Comparison of ENCODE assay signal across 35 cellular contexts in genomic region chrY:21592059-21592458, GRCh38. TPM values are rescaled to one million over a fixed set of nuclear protein-coding genes. Genes with fewer than 3 reads are reported as not detected.
"Had no signal": no experiment of that assay in that cellular context is flagged by ENCODE, and none has a peak within 500 bp of the region (broad histone marks: within the 10 kb centered on the region; RNA-seq: fewer than 3 reads in every experiment).

No MANE protein-coding gene starts in this region.

- H3K36me3 ChIP-seq: breast epithelium, Peyer's patch had no signal

- H3K27ac ChIP-seq: body of pancreas, breast epithelium, Peyer's patch, RWPE1 had no signal

- H3K4me1 ChIP-seq: body of pancreas, breast epithelium, Peyer's patch had no signal

- H3K27me3 ChIP-seq: body of pancreas, breast epithelium, Peyer's patch had no signal

- DNase-seq: activated CD4-positive, alpha-beta T cell treated with anti-CD3 and anti-CD28 coated beads, Interleukin-2, amount 10 ng/mL, durations not matched to agents 24 days and 14 days; activated CD4-positive, alpha-beta T cell treated with anti-CD3 and anti-CD28 coated beads, Interleukin-2, amount 50 U/mL, for 4 hours; activated CD8-positive, alpha-beta T cell treated with anti-CD3 and anti-CD28 coated beads for 36 hours; activated gamma-delta T cell; activated naive CD4-positive, alpha-beta T cell treated with Interleukin-2 at 50 U/mL for 16 hours; activated naive CD8-positive, alpha-beta T cell treated with anti-CD3 and anti-CD28 coated beads, Interleukin-2, amount 10 ng/mL, durations not matched to agents 7 days and 5 days; activated T-cell treated with anti-CD3 and anti-CD28 coated beads, Interleukin-2, amount 50 U/mL, for 1 hour; activated T-cell treated with anti-CD3 and anti-CD28 coated beads, Interleukin-2, amount 50 U/mL, for 72 hours; body of pancreas; caudate nucleus; cerebellar nuclear complex; Karpas-422; KBM-7; NCI-H1048; NCI-H1105 treated with DMSO at 0.1 percent for 48 hours; NCI-H1436; NCI-H1694; NCI-H1930; NCI-H2081 treated with DMSO at 0.1 percent for 48 hours; NCI-H226; NCI-H446 treated with DMSO at 0.1 percent for 48 hours; NCI-H524; NK-92 treated with Interleukin-12 subunit alpha and Interleukin-12 subunit beta, amount 100 ng/mL, for 24 hours; PC-3; Peyer's patch; Right ventricle myocardium superior; SW 1271 had no signal

- ATAC-seq: activated CD8-positive, alpha-beta T cell treated with anti-CD3 and anti-CD28 coated beads for 36 hours; activated T-cell treated with anti-CD3 and anti-CD28 coated beads, Interleukin-2, amount 50 U/mL, for 72 hours; activated T-helper 17 cell treated with anti-CD3 and anti-CD28 coated beads, Interleukin-2, amount 50 U/mL, for 72 hours; body of pancreas; PC-3 had no signal

- H3K4me3 ChIP-seq: body of pancreas, breast epithelium, Peyer's patch had no signal

- H3K9me3 ChIP-seq: body of pancreas, breast epithelium, Peyer's patch had no signal

RNA-seq across cellular contexts. Expression of gene RBMY1A1, which starts 57.4 kb away (rescaled TPM):
- total RNA-seq: activated CD4-positive, alpha-beta T cell treated with anti-CD3 and anti-CD28 coated beads, Interleukin-2, amount 10 ng/mL, durations not matched to agents 24 days and 14 days; activated CD8-positive, alpha-beta memory T cell treated with anti-CD3 and anti-CD28 coated beads for 36 hours; activated CD8-positive, alpha-beta T cell treated with anti-CD3 and anti-CD28 coated beads for 36 hours; activated naive CD8-positive, alpha-beta T cell treated with anti-CD3 and anti-CD28 coated beads, Interleukin-2, amount 10 ng/mL, durations not matched to agents 7 days and 5 days; activated T-cell treated with anti-CD3 and anti-CD28 coated beads, Interleukin-2, amount 50 U/mL, for 72 hours; activated T-helper 17 cell treated with anti-CD3 and anti-CD28 coated beads, Interleukin-2, amount 50 U/mL, for 72 hours; astrocyte; body of pancreas; breast epithelium; MCF 10A; PC-3; Peyer's patch; Right ventricle myocardium superior; T-helper 1 cell treated with Interleukin-12 subunit alpha and Interleukin-12 subunit beta and Interleukin-4 antibody, amounts not matched to agents 30 ng/mL and 1 ng/mL, for 36 hours; T-helper 2 cell treated with Interferon-gamma antibody and Interleukin-4, amounts not matched to agents 100 ng/mL and 5 ng/mL, for 36 hours had no signal
